10 cellular contexts compared by ENCODE assay signal in the genomic region with DNA sequence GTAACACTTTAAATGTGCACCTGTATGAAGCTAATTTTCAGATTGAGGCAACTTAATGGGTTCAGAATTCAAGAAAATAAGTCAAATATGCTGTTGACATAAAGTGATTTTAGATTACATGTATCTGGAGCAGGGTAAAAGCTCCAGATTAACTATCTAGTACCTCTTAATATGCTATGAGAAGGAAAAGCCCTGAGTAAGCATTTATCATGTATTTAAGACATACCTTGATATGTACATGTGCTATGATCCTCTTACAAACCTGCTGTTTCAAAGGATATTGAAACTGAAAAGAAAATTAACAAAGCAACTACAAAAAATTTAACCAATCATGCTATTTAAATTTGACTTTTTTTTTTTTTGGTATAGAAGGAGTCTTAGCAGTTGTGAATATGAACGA. TPM values are rescaled to one million over a fixed set of nuclear protein-coding genes. Genes with fewer than 3 reads are reported as not detected.
"Had no signal": no experiment of that assay in that cellular context is flagged by ENCODE, and none has a peak within 500 bp of the region (broad histone marks: within the 10 kb centered on the region; RNA-seq: fewer than 3 reads in every experiment).

No MANE protein-coding gene starts in this region.

- H2AFZ ChIP-seq: GM23248 had no signal

- H3K4me3 ChIP-seq: GM23248, HAP-1 had no signal

- H3K36me3 ChIP-seq: HAP-1 had no signal

- H3K4me3 Mint-ChIP-seq: HFFc6, IgD-negative memory B cell had no signal

- ATAC-seq: HCT116 had no signal

- H3K9me3 ChIP-seq: HAP-1 had no signal

- H3K9ac ChIP-seq: GM23248 had no signal

- H3K27ac ChIP-seq: GM23248, HL-60 had no signal

- DNase-seq: GM23248, GOT3, H7, HFFc6, KG1 had no signal

- H3K27ac Mint-ChIP-seq: HFFc6 had no signal

RNA-seq across cellular contexts. Expression of a gene that starts 4.5 kb away (rescaled TPM):
- total RNA-seq: GM23248, H7, HFFc6, HT1080 had no signal
- polyA plus RNA-seq: GM23248, IgD-negative memory B cell had no signal
